In genomic region chr11:35347921-35348331, GRCh38 we compare ENCODE assay signal across 14 cellular contexts.
A peak's percentile ranks its signal among the peaks of the same experiment; 100 is the strongest.
DNase-seq lines count a peak whose midpoint lies in the region; ATAC-seq and TF ChIP-seq lines count a peak whose summit lies in the region.
"Had no signal": no experiment of that assay in that cellular context is flagged by ENCODE, and none has a peak within 500 bp of the region (broad histone marks: within the 10 kb centered on the region; RNA-seq: fewer than 3 reads in every experiment).

No MANE protein-coding gene starts in this region.

- DNase-seq in AG04450 (ENCODE audit: low read depth, low spot score) (peak; percentile 61), G401 (ENCODE audit: low spot score) (peak; percentile 91), astrocyte of the cerebellum (ENCODE audit: low read depth) (peak; percentile 68), left ventricle myocardium superior (peak; percentile 31), A172 (ENCODE audit: low spot score) (no peak), mesenteric fat pad (ENCODE audit: low spot score) (no peak)
- no peak for DNase-seq in stimulated activated naive CD8-positive, alpha-beta T cell treated with anti-CD3 and anti-CD28 coated beads, Interleukin-15, Interleukin-2, amounts not matched to agents 100 U/mL and 50 U/mL, for 24 hours
- DNase-seq: activated naive CD4-positive, alpha-beta T cell; erythroblast; NCI-H1105 treated with DMSO at 0.1 percent for 48 hours; WERI-Rb-1 had no signal

- in situ Hi-C loops in G401 (cut with HindIII; ENCODE audit: low sequenced_read_pairs) (no loop called here), astrocyte of the cerebellum (cut with HindIII; ENCODE audit: low sequenced_read_pairs) (no loop called here)

- CTCF ChIA-PET in AG04450 (lab: Charles Lee): interaction anchor here (0.6 to 1.3 kb wide), 2 partner anchors 15 to 44 kb away, joined by 3 read pairs; no protein-coding TSS in a partner anchor

- no peaks in the 10 kb centered on the region for H3K27me3 ChIP-seq in AG04450 (ENCODE audit: control insufficient read depth, insufficient read depth, low read length)
- H3K27me3 ChIP-seq: BLaER1 had no signal

- H3K4me3 ChIP-seq in AG04450 (ENCODE audit: low read depth, low read length): no peak overlapping the region
- no peak overlapping the region for H3K4me3 ChIP-seq in astrocyte of the cerebellum (ENCODE audit: low read depth, low read length)
- H3K4me3 ChIP-seq: BLaER1, skin epidermis had no signal

- POLR2A ChIA-PET in AG04450 (lab: Yijun Ruan, JAX): interaction anchor here (1.1 kb wide), 1 partner anchor 11 kb away, joined by 3 read pairs; no protein-coding TSS in a partner anchor

- peak overlapping the region; percentile 52 for H3K27ac ChIP-seq in AG04450 (ENCODE audit: low read depth, low read length)
- H3K27ac ChIP-seq: BLaER1, WERI-Rb-1 had no signal

- TF ChIP-seq CTCF in AG04450 (IDR thresholded peaks at IDR 0.05; ENCODE audit: low read depth, low read length) (no peak), astrocyte of the cerebellum (IDR thresholded peaks at IDR 0.05; ENCODE audit: low read depth, low read length, missing control alignments) (no peak)

- H3K9me3 ChIP-seq in AG04450 (ENCODE audit: control insufficient read depth, insufficient read depth, low read length): no peaks in the 10 kb centered on the region
- H3K9me3 ChIP-seq: BLaER1 had no signal

- intact Hi-C loops in left ventricle myocardium superior (cut with micrococcal nuclease): no loop called here

- peak; percentile 47 for ATAC-seq in left ventricle myocardium superior
- no peak for ATAC-seq in GM18517 (IDR thresholded peaks at IDR 0.05; ENCODE audit: unreplicated experiment)
- ATAC-seq in stimulated activated naive CD8-positive, alpha-beta T cell treated with anti-CD3 and anti-CD28 coated beads, Interleukin-15, Interleukin-2, amounts not matched to agents 100 U/mL and 50 U/mL, for 24 hours: no peak

Comparison
In these comparisons a context has a peak if more than half of its experiments do, and no peak if none do; other contexts are left out.
1. DNase-seq: peak in AG04450 (single experiment), G401 (single experiment), astrocyte of the cerebellum (single experiment) and left ventricle myocardium superior (single experiment); none in A172 (single experiment), mesenteric fat pad (single experiment) and stimulated activated naive CD8-positive, alpha-beta T cell treated with anti-CD3 and anti-CD28 coated beads, Interleukin-15, Interleukin-2, amounts not matched to agents 100 U/mL and 50 U/mL, for 24 hours (single experiment).